In genomic region chr7:91299952-91300775, GRCh38 we compare ENCODE assay signal across 16 cellular contexts. TPM values are rescaled to one million over a fixed set of nuclear protein-coding genes. Genes with fewer than 3 reads are reported as not detected.
DNase-seq lines count a peak whose midpoint lies in the region; ATAC-seq, FAIRE-seq and TF ChIP-seq lines count a peak whose summit lies in the region.
"Had no signal": no experiment of that assay in that cellular context is flagged by ENCODE, and none has a peak within 500 bp of the region (broad histone marks: within the 10 kb centered on the region; RNA-seq: fewer than 3 reads in every experiment).

No MANE protein-coding gene starts in this region.

- H2AK5ac ChIP-seq in neuronal stem cell (ENCODE audit: low read depth, low read length) = no peak overlapping the region

- TF ChIP-seq CTCF in OCI-LY1 (IDR thresholded peaks at IDR 0.05; ENCODE audit: low read length) (no peak), K562 (IDR thresholded peaks at IDR 0.05 in 2 of 3, conservative IDR thresholded peaks at IDR 0.05 in 1 of 3; ENCODE audit: insufficient read depth in 2 of 3, low read depth in 1 of 3, low read length in 3 of 3) (no peak), smooth muscle cell (IDR thresholded peaks at IDR 0.05; ENCODE audit: borderline replicate concordance, insufficient read depth, poor library complexity, severe bottlenecking) (no peak)

- BruUV-seq in K562 (replicated peaks; lab: Mats Ljungman, UMichigan) = no TSS peak

- no peaks in the 10 kb centered on the region for H4K20me1 ChIP-seq in OCI-LY1 (ENCODE audit: insufficient read depth, low read length)
- no peaks in the 10 kb centered on the region for H4K20me1 ChIP-seq in K562 (replicated peaks; ENCODE audit: control insufficient read depth, insufficient read depth, low read length)
- no peaks in the 10 kb centered on the region for H4K20me1 ChIP-seq in smooth muscle cell (ENCODE audit: low read depth)

- H2BK120ac ChIP-seq in neuronal stem cell (ENCODE audit: low read depth, low read length) = no peak overlapping the region

- H3K36me3 ChIP-seq in OCI-LY1 (ENCODE audit: insufficient read depth, low read length) = no peaks in the 10 kb centered on the region
- no peaks in the 10 kb centered on the region for H3K36me3 ChIP-seq in K562 (ENCODE audit: control insufficient read depth, insufficient read depth, low read length)
- H3K36me3 ChIP-seq in neuronal stem cell (replicated peaks in 1 of 2; ENCODE audit: control insufficient read depth in 2 of 2, insufficient read depth in 2 of 2, low read length in 2 of 2) = no peaks in the 10 kb centered on the region
- H3K36me3 ChIP-seq in smooth muscle cell (ENCODE audit: low read depth) = no peaks in the 10 kb centered on the region
- H3K36me3 ChIP-seq: esophagus muscularis mucosa, MG63, suprapubic skin had no signal

- intact Hi-C loops in K562 (cut with micrococcal nuclease) = loop anchor here (1.0 to 5.0 kb wide), 3 partner anchors 36 to 953 kb away; partner anchors contain the start of genes FZD1 and GTPBP10
- intact Hi-C loops in activated CD4-positive, alpha-beta T cell treated with anti-CD3 and anti-CD28 coated beads for 36 hours (cut with DNase I, micrococcal nuclease) = no loop called here

- H2AFZ ChIP-seq in OCI-LY1 (ENCODE audit: low read length) (no peak overlapping the region), K562 (ENCODE audit: low read depth, low read length) (peak overlapping the region; percentile 86), neuronal stem cell (ENCODE audit: low read length) (peak overlapping the region; percentile 10), smooth muscle cell (ENCODE audit: low read depth) (no peak overlapping the region)

- H3K4me3 ChIP-seq in OCI-LY1 (ENCODE audit: low read depth, low read length, poor library complexity, severe bottlenecking) (no peak overlapping the region), K562 (no peak overlapping the region), neuronal stem cell (ENCODE audit: low read length in 2 of 2) (no peak overlapping the region), smooth muscle cell (no peak overlapping the region)
- H3K4me3 ChIP-seq: esophagus muscularis mucosa, MG63, suprapubic skin had no signal

- H3K9me3 Mint-ChIP-seq in activated CD4-positive, alpha-beta T cell treated with anti-CD3 and anti-CD28 coated beads for 36 hours (ENCODE audit: low read depth) = no peaks in the 10 kb centered on the region

- H3K18ac ChIP-seq in neuronal stem cell (ENCODE audit: low read length) = no peak overlapping the region

- TF ChIP-seq POLR2A in K562 (conservative IDR thresholded peaks at IDR 0.05) = 0 out of 2 replicates have a peak, but pooled peaks have one; percentile 53

- no peak overlapping the region for H3K4ac ChIP-seq in neuronal stem cell (ENCODE audit: low read length)

- TF ChIP-seq EP300 in K562 (IDR thresholded peaks at IDR 0.05; ENCODE audit: low read length) = peak; percentile 99

- H3K9me3 ChIP-seq in OCI-LY1 (ENCODE audit: low read length) (no peaks in the 10 kb centered on the region), K562 (replicated peaks; ENCODE audit: control insufficient read depth, insufficient read depth, low read depth, low read length) (no peaks in the 10 kb centered on the region), neuronal stem cell (replicated peaks in 1 of 2; ENCODE audit: control insufficient read depth in 2 of 2, insufficient read depth in 1 of 2, low read depth in 1 of 2, low read length in 2 of 2) (no peaks in the 10 kb centered on the region), smooth muscle cell (replicated peaks; ENCODE audit: low read depth) (no peaks in the 10 kb centered on the region)
- H3K9me3 ChIP-seq: esophagus muscularis mucosa, MG63, suprapubic skin had no signal

- CTCF ChIA-PET in K562 (lab: Yijun Ruan, JAX; ENCODE audit: low intra/inter-chr PET ratio) = no interaction called here
- CTCF ChIA-PET in activated CD4-positive, alpha-beta T cell treated with anti-CD3 and anti-CD28 coated beads for 36 hours (lab: Charles Lee) = no interaction called here

- no peak overlapping the region for H2BK15ac ChIP-seq in neuronal stem cell (ENCODE audit: low read length)

- peaks cover under 1% of the 10 kb centered on the region for H3K27me3 Mint-ChIP-seq in activated CD4-positive, alpha-beta T cell treated with anti-CD3 and anti-CD28 coated beads for 36 hours
- H3K27me3 Mint-ChIP-seq: T-helper 17 cell had no signal

- no peaks in the 10 kb centered on the region for H3K36me3 Mint-ChIP-seq in activated CD4-positive, alpha-beta T cell treated with anti-CD3 and anti-CD28 coated beads for 36 hours (ENCODE audit: low read depth)

- H3K9ac ChIP-seq in OCI-LY1 (ENCODE audit: low read length) (no peak overlapping the region), K562 (ENCODE audit: insufficient read depth in 1 of 2, low read depth in 2 of 2, low read length in 2 of 2) (peak overlapping the region in 1 of 2 experiments; percentile 70; a peak in 2 of 4 replicates), neuronal stem cell (ENCODE audit: low read depth, low read length, poor library complexity) (no peak overlapping the region), smooth muscle cell (ENCODE audit: low read depth) (no peak overlapping the region)

- H3K14ac ChIP-seq in neuronal stem cell (ENCODE audit: low read length) = no peak overlapping the region

- no peaks in the 10 kb centered on the region for H3K4me1 Mint-ChIP-seq in activated CD4-positive, alpha-beta T cell treated with anti-CD3 and anti-CD28 coated beads for 36 hours
- H3K4me1 Mint-ChIP-seq: T-helper 17 cell had no signal

- H3K4me1 ChIP-seq in OCI-LY1 (ENCODE audit: insufficient read depth, low read length, severe bottlenecking) = peaks cover 20% of the 10 kb centered on the region
- H3K4me1 ChIP-seq in K562 (replicated peaks in 1 of 2; ENCODE audit: control insufficient read depth in 2 of 2, insufficient read depth in 2 of 2, low read length in 2 of 2) = peaks cover 12 to 24% of the 10 kb centered on the region in 2 experiments; a peak in 4 of 5 replicates
- H3K4me1 ChIP-seq in neuronal stem cell (ENCODE audit: control insufficient read depth in 2 of 2, insufficient read depth in 1 of 2, low read depth in 1 of 2, low read length in 2 of 2) = no peaks in the 10 kb centered on the region
- no peaks in the 10 kb centered on the region for H3K4me1 ChIP-seq in smooth muscle cell (ENCODE audit: low read depth)
- H3K4me1 ChIP-seq: esophagus muscularis mucosa, suprapubic skin had no signal

- H3F3A ChIP-seq in OCI-LY1 (ENCODE audit: insufficient read depth, low read length) (no peaks in the 10 kb centered on the region), smooth muscle cell (ENCODE audit: low read depth) (no peaks in the 10 kb centered on the region)

- TF ChIP-seq RAD21 in K562 (CRISPR knock-in tag; conservative IDR thresholded peaks at IDR 0.05 in 1 of 2, IDR thresholded peaks at IDR 0.05 in 1 of 2) = no peak; a peak in 1 of 4 replicates

- H3K27ac ChIP-seq in OCI-LY1 (ENCODE audit: low read depth, low read length, poor library complexity, severe bottlenecking) (peak overlapping the region; percentile 46), K562 (ENCODE audit: extremely low read depth, low read depth, low read length) (peak overlapping the region; percentile 90), neuronal stem cell (replicated peaks; ENCODE audit: low read length) (no peak overlapping the region), smooth muscle cell (ENCODE audit: low read depth) (no peak overlapping the region)
- H3K27ac ChIP-seq: esophagus muscularis mucosa, suprapubic skin had no signal

- H3K79me2 ChIP-seq in OCI-LY1 (ENCODE audit: insufficient read depth, low read length) = no peaks in the 10 kb centered on the region
- H3K79me2 ChIP-seq in K562 (ENCODE audit: control insufficient read depth, insufficient read depth, low read length) = no peaks in the 10 kb centered on the region
- no peaks in the 10 kb centered on the region for H3K79me2 ChIP-seq in smooth muscle cell (ENCODE audit: low read depth)

- no peaks in the 10 kb centered on the region for H3K79me1 ChIP-seq in neuronal stem cell (ENCODE audit: low read depth, low read length)

- H3K27ac Mint-ChIP-seq in activated CD4-positive, alpha-beta T cell treated with anti-CD3 and anti-CD28 coated beads for 36 hours = no peak overlapping the region
- H3K27ac Mint-ChIP-seq: T-helper 17 cell had no signal

- no peaks in the 10 kb centered on the region for H3K9me1 ChIP-seq in K562 (ENCODE audit: control insufficient read depth, insufficient read depth, low read length)

- no peaks in the 10 kb centered on the region for H3K9me2 ChIP-seq in OCI-LY1 (ENCODE audit: low read depth, low read length)

- no peak overlapping the region for H2BK5ac ChIP-seq in neuronal stem cell (ENCODE audit: low read length)

- ATAC-seq in K562 (peak; percentile 92), HG02623 (IDR thresholded peaks at IDR 0.05; ENCODE audit: unreplicated experiment) (no peak)
- ATAC-seq in activated CD4-positive, alpha-beta T cell treated with anti-CD3 and anti-CD28 coated beads for 36 hours = no peak
- ATAC-seq: activated CD4-positive, CD25-positive, alpha-beta regulatory T cell treated with anti-CD3 and anti-CD28 coated beads, Interleukin-2, amount 50 U/mL, for 24 hours; T-helper 17 cell had no signal

- H3K27me3 ChIP-seq in OCI-LY1 (ENCODE audit: insufficient read depth, low read length) (no peaks in the 10 kb centered on the region), K562 (ENCODE audit: control insufficient read depth in 2 of 2, insufficient read depth in 2 of 2, low read length in 2 of 2) (no peaks in the 10 kb centered on the region), neuronal stem cell (ENCODE audit: control insufficient read depth in 3 of 3, insufficient read depth in 3 of 3, low read depth in 1 of 3, low read length in 3 of 3) (no peaks in the 10 kb centered on the region), smooth muscle cell (ENCODE audit: low read depth) (no peaks in the 10 kb centered on the region)
- H3K27me3 ChIP-seq: esophagus muscularis mucosa, MG63, suprapubic skin had no signal

- in situ Hi-C loops in KBM-7 (cut with MboI; ENCODE audit: low pct_unique_long_range_greater_than_20kb, low sequenced_read_pairs) (no loop called here), K562 (cut with MboI) (no loop called here)

- H3K23ac ChIP-seq in neuronal stem cell (ENCODE audit: low read depth, low read length, poor library complexity) = no peak overlapping the region

- H3K4me2 ChIP-seq in OCI-LY1 (ENCODE audit: low read length) = 0 out of 2 replicates have a peak overlapping the region, but pooled peaks have one; percentile 4
- peak overlapping the region; percentile 73 for H3K4me2 ChIP-seq in K562 (ENCODE audit: insufficient read depth, low read length)
- no peak overlapping the region for H3K4me2 ChIP-seq in neuronal stem cell (ENCODE audit: insufficient read depth, low read length, poor library complexity, severe bottlenecking)
- no peak overlapping the region for H3K4me2 ChIP-seq in smooth muscle cell

- whole genome bisulfite sequencing in K562 (ENCODE audit: insufficient coverage, low coverage, missing lambda C conversion rate) = 1% methylated on average over 6 of the region's 6 CpGs
- no CpG with 5 or more reads among the region's 6 CpGs for WGBS in neuronal stem cell (ENCODE audit: extremely low coverage in 2 of 2, insufficient read length in 2 of 2, insufficient replicate concordance in 1 of 2), 2 donors
- 96% methylated on average over 6 of the region's 6 CpGs for WGBS in smooth muscle cell (ENCODE audit: low lambda C conversion rate)

- no peak overlapping the region for H4K8ac ChIP-seq in neuronal stem cell (ENCODE audit: low read depth, low read length)

- peak; percentile 93 for FAIRE-seq in K562 (lab: Jason Lieb, UNC)

- POLR2A ChIA-PET in K562 (lab: Yijun Ruan, JAX) = interaction anchor here (0.6 to 1.6 kb wide), 5 partner anchors 10 to 38 kb away, joined by 3 to 10 read pairs (median 4); no protein-coding TSS in a partner anchor
- POLR2A ChIA-PET in activated CD4-positive, alpha-beta T cell treated with anti-CD3 and anti-CD28 coated beads for 36 hours (lab: Charles Lee) = no interaction called here

- no peak overlapping the region for H2BK12ac ChIP-seq in neuronal stem cell (ENCODE audit: low read length)

- DNase-seq in KBM-7 (peak; percentile 71), K562 (ENCODE audit: extremely low read depth in 1 of 4, low spot score in 3 of 4) (peak; percentile 79 to 95 (median 88)), neuronal stem cell (ENCODE audit: low spot score) (no peak), smooth muscle cell (lab: John Stamatoyannopoulos, UW; ENCODE audit: unreplicated experiment) (no peak)
- DNase-seq in activated effector memory CD4-positive, alpha-beta T cell treated with anti-CD3 and anti-CD28 coated beads, Interleukin-2, amount 50 U/mL, for 16 hours = no peak
- DNase-seq in activated CD4-positive, alpha-beta T cell treated with anti-CD3 and anti-CD28 coated beads for 36 hours = no peak
- DNase-seq: islet precursor cell; MG63; NCI-H526; stimulated activated CD4-positive, alpha-beta T cell treated with anti-CD3 and anti-CD28 coated beads, Interleukin-4, amount 100 ng/mL, for 1 hour; T-helper 17 cell had no signal

- H3K4me3 Mint-ChIP-seq in activated CD4-positive, alpha-beta T cell treated with anti-CD3 and anti-CD28 coated beads for 36 hours = no peak overlapping the region
- H3K4me3 Mint-ChIP-seq: T-helper 17 cell had no signal

- H4K91ac ChIP-seq in neuronal stem cell (ENCODE audit: low read depth, low read length, poor library complexity) = no peak overlapping the region

RNA-seq across cellular contexts. Expression of gene FZD1, which starts 35.9 kb away (rescaled TPM):
- total RNA-seq in K562 (2011; cell fraction: chromatin; rRNA removed; ENCODE audit: low replicate concordance) = 2.7 and 4.4 TPM in 2 replicates
- 7.2 and 7.8 TPM in 2 replicates for total RNA-seq in K562 (2011; cell fraction: nucleolus; rRNA removed)
- total RNA-seq in K562 (2011; cell fraction: nucleoplasm; rRNA removed) = 4.8 and 5.5 TPM in 2 replicates
- 3.7 and 4.4 TPM in 2 replicates for total RNA-seq in K562 (2014; rRNA removed)
- 1.8 and 1.9 TPM in 2 replicates for total RNA-seq in K562 (2014; rRNA removed; fragmentation: Illumina TruSeq; extraction: Trizol)
- total RNA-seq in K562 (2015; rRNA removed; fragmentation: Illumina TruSeq; extraction: Trizol) = 2.4 and 2.5 TPM in 2 replicates
- total RNA-seq in K562 (2021) = 4.9 and 5.1 TPM in 2 replicates
- 0.60 and 1.0 TPM in 2 replicates for polyA plus RNA-seq in K562 (2011; rRNA removed)
- 0.75 and 2.3 TPM in 2 replicates for polyA plus RNA-seq in K562 (2011; cell fraction: cytosol; rRNA removed)
- polyA plus RNA-seq in K562 (2011; cell fraction: nucleus; rRNA removed) = 0.86 and 1.7 TPM in 2 replicates
- polyA plus RNA-seq in K562 (2012) = 2.5 and 2.8 TPM in 2 replicates
- 1.7 and 2.1 TPM in 2 replicates for polyA plus RNA-seq in K562 (2014; fragmentation: Illumina TruSeq; extraction: Trizol)
- polyA plus RNA-seq in K562 (2014; fragmentation: Nextera tagmentation; extraction: Ambion mirVana) = under 1 TPM; 0.25 to 0.27 TPM
- 2.7 and 3.0 TPM in 2 replicates for polyA plus RNA-seq in K562 (2014; rRNA removed)
- polyA minus RNA-seq in K562 (2011; rRNA and poly(A)+ RNA removed) = 0.93 and 1.8 TPM in 2 replicates
- 2.3 and 2.6 TPM in 2 replicates for polyA minus RNA-seq in K562 (2011; cell fraction: cytosol; rRNA and poly(A)+ RNA removed)
- polyA minus RNA-seq in K562 (2011; cell fraction: nucleus; rRNA and poly(A)+ RNA removed) = 3.0 and 3.4 TPM in 2 replicates
- 14.2 TPM for polyA plus RNA-seq in neuronal stem cell (2013, experiment 1 of 2)
- 14.1 TPM for polyA plus RNA-seq in neuronal stem cell (2013, experiment 2 of 2)
- 32.4 and 42.1 TPM in 2 replicates for total RNA-seq in smooth muscle cell
- 25.3 and 36.2 TPM in 2 replicates for polyA plus RNA-seq in smooth muscle cell
- under 1 TPM; 0.47 to 0.69 TPM for total RNA-seq in activated CD4-positive, alpha-beta T cell treated with anti-CD3 and anti-CD28 coated beads for 36 hours

Comparison
In these comparisons a context has a peak if more than half of its experiments do, and no peak if none do; other contexts are left out.
1. DNase-seq: peak in KBM-7 (single experiment) and K562 (4 of 4); none in neuronal stem cell (single experiment), smooth muscle cell (single experiment), activated effector memory CD4-positive, alpha-beta T cell treated with anti-CD3 and anti-CD28 coated beads, Interleukin-2, amount 50 U/mL, for 16 hours (single experiment) and activated CD4-positive, alpha-beta T cell treated with anti-CD3 and anti-CD28 coated beads for 36 hours (single experiment).
2. H2AFZ ChIP-seq: peak in K562 (single experiment) and neuronal stem cell (single experiment); none in OCI-LY1 (single experiment) and smooth muscle cell (single experiment).
3. H3K27ac ChIP-seq: peak in OCI-LY1 (single experiment) and K562 (single experiment); none in neuronal stem cell (single experiment) and smooth muscle cell (single experiment).
4. H3K4me2 ChIP-seq: peak in OCI-LY1 (single experiment) and K562 (single experiment); none in neuronal stem cell (single experiment) and smooth muscle cell (single experiment).